Comparison of ENCODE assay signal across 2 cellular contexts in the genomic region with DNA sequence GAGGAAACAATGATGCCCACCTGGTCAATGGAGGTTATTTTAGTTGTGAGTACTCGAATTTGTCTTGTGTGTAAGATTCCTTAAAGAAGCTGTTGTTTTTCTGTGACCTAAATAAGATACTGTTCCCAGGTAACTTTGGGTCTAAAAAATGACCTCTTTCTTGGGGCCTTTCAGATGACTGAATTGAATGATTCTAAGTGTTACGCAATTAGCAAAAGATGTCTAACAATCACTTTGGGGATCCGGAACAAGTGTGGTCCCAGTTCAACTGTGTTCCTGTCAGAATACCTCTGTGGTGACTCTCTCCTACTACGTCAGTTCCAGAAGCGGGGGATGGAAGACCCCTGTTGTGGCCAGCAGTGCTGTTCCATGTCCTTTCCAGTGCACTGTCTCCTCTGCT.
TF ChIP-seq lines count a peak whose summit lies in the region.

No MANE protein-coding gene starts in this region.

TF ChIP-seq in IMR-90, 13 proteins besides CTCF, POLR2A, EP300 and RAD21:
- TF ChIP-seq MAFK (IDR thresholded peaks at IDR 0.05; ENCODE audit: low read depth, low read length) (no peak), CEBPB (IDR thresholded peaks at IDR 0.05; ENCODE audit: low read depth, low read length) (peak; percentile 82)
- TF ChIP-seq, protein P1, sequence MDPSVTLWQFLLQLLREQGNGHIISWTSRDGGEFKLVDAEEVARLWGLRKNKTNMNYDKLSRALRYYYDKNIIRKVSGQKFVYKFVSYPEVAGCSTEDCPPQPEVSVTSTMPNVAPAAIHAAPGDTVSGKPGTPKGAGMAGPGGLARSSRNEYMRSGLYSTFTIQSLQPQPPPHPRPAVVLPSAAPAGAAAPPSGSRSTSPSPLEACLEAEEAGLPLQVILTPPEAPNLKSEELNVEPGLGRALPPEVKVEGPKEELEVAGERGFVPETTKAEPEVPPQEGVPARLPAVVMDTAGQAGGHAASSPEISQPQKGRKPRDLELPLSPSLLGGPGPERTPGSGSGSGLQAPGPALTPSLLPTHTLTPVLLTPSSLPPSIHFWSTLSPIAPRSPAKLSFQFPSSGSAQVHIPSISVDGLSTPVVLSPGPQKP (IDR thresholded peaks at IDR 0.05; ENCODE audit: borderline replicate concordance, low read depth, low read length), result no peak

TF ChIP-seq in K562, 482 proteins besides CTCF, POLR2A, EP300 and RAD21:
- TF ChIP-seq CEBPG (CRISPR knock-in tag; IDR thresholded peaks at IDR 0.05) (no peak), CEBPG (tag; conservative IDR thresholded peaks at IDR 0.05 in 1 of 2, IDR thresholded peaks at IDR 0.05 in 1 of 2) (peak in 1 of 2 experiments; percentile 61; a peak in 2 of 4 replicates), EZH2 (IDR thresholded peaks at IDR 0.05; ENCODE audit: borderline replicate concordance, low read depth, low read length) (no peak), CEBPB (tag; IDR thresholded peaks at IDR 0.05) (peak; percentile 57)
